Comparison of ENCODE assay signal across 9 cellular contexts in genomic region chr4:38672247-38673071, GRCh38. TPM values are rescaled to one million over a fixed set of nuclear protein-coding genes. Genes with fewer than 3 reads are reported as not detected.
DNase-seq lines count a peak whose midpoint lies in the region; ATAC-seq and TF ChIP-seq lines count a peak whose summit lies in the region.
"Had no signal": no experiment of that assay in that cellular context is flagged by ENCODE, and none has a peak within 500 bp of the region (broad histone marks: within the 10 kb centered on the region; RNA-seq: fewer than 3 reads in every experiment).

No MANE protein-coding gene starts in this region.

- H3K27ac ChIP-seq in cardiac muscle cell (peak overlapping the region; percentile 58), psoas muscle (peak overlapping the region; percentile 71)

- peak overlapping the region; percentile 96 for H3K27ac Mint-ChIP-seq in WTC11

- POLR2A ChIA-PET in WTC11 (lab: Charles Lee): interaction anchor here (0.8 to 1.0 kb wide), 2 partner anchors 344 to 353 kb away, joined by 3 to 5 read pairs; no protein-coding TSS in a partner anchor

- no peaks in the 10 kb centered on the region for H3K36me3 Mint-ChIP-seq in WTC11

- H3K4me3 Mint-ChIP-seq in WTC11: peak overlapping the region; percentile 44

- peaks cover 81% of the 10 kb centered on the region for H3K4me1 Mint-ChIP-seq in WTC11

- no peaks in the 10 kb centered on the region for H3K27me3 Mint-ChIP-seq in WTC11 (ENCODE audit: low read depth)

- H3K4me1 ChIP-seq in cardiac muscle cell (ENCODE audit: low read depth) (peaks cover 51% of the 10 kb centered on the region), psoas muscle (peaks cover 93% of the 10 kb centered on the region)

- TF ChIP-seq CTCF in WTC11 (IDR thresholded peaks at IDR 0.05) (no peak), cardiac muscle cell (IDR thresholded peaks at IDR 0.05; ENCODE audit: low read depth, low read length) (no peak), psoas muscle (IDR thresholded peaks at IDR 0.05) (no peak)

- H3K4me3 ChIP-seq in cardiac muscle cell (no peak overlapping the region), psoas muscle (peak overlapping the region; percentile 5)

- CTCF ChIA-PET in WTC11 (lab: Charles Lee): interaction anchor here (0.7 to 1.5 kb wide), 4 partner anchors 222 to 604 kb away, joined by 3 to 8 read pairs (median 3); no protein-coding TSS in a partner anchor

- WGBS in psoas muscle, 3 donors: 52 to 56% (median 55%) methylated on average over 14 to 15 of the region's 15 CpGs

- no peaks in the 10 kb centered on the region for H3K9me3 Mint-ChIP-seq in WTC11

- intact Hi-C loops in psoas muscle (cut with DNase I): loop anchor here (2.0 to 10.0 kb wide), 3 partner anchors 354 to 608 kb away; no protein-coding TSS in a partner anchor

- ATAC-seq in WTC11: peak; percentile 5
- ATAC-seq in psoas muscle: peak in 2 of 4 donors; percentile 7 to 13

- H3K36me3 ChIP-seq in cardiac muscle cell (no peaks in the 10 kb centered on the region), psoas muscle (ENCODE audit: insufficient read depth in 1 of 2, low read depth in 1 of 2) (no peaks in the 10 kb centered on the region)

- DNase-seq in GM03348 (ENCODE audit: low spot score) (peak; percentile 16), WTC11 (ENCODE audit: low spot score) (no peak), cardiac muscle cell (ENCODE audit: low read depth in 1 of 2, low spot score in 1 of 2) (no peak), psoas muscle (no peak), HPDE6-E6E7 (ENCODE audit: extremely low spot score) (no peak), NCI-H2107 (lab: John Stamatoyannopoulos, UW) (no peak), inferior parietal cortex (ENCODE audit: extremely low spot score) (no peak), NCI-H1417 treated with DMSO at 0.1 percent for 48 hours (lab: John Stamatoyannopoulos, UW) (no peak)
- DNase-seq: NCI-H1436 had no signal

- H3K27me3 ChIP-seq in cardiac muscle cell (no peaks in the 10 kb centered on the region), psoas muscle (ENCODE audit: insufficient read depth in 3 of 3, low read length in 2 of 3) (no peaks in the 10 kb centered on the region)

- H3K9me3 ChIP-seq in cardiac muscle cell (ENCODE audit: low read depth) (no peaks in the 10 kb centered on the region), psoas muscle (no peaks in the 10 kb centered on the region)

TF ChIP-seq in WTC11, 78 proteins besides CTCF, POLR2A, EP300 and RAD21:
- TF ChIP-seq, protein P1, sequence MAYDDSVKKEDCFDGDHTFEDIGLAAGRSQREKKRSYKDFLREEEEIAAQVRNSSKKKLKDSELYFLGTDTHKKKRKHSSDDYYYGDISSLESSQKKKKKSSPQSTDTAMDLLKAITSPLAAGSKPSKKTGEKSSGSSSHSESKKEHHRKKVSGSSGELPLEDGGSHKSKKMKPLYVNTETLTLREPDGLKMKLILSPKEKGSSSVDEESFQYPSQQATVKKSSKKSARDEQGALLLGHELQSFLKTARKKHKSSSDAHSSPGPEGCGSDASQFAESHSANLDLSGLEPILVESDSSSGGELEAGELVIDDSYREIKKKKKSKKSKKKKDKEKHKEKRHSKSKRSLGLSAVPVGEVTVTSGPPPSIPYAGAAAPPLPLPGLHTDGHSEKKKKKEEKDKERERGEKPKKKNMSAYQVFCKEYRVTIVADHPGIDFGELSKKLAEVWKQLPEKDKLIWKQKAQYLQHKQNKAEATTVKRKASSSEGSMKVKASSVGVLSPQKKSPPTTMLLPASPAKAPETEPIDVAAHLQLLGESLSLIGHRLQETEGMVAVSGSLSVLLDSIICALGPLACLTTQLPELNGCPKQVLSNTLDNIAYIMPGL (CRISPR knock-in tag; IDR thresholded peaks at IDR 0.05): no peak
- TF ChIP-seq, protein P2, sequence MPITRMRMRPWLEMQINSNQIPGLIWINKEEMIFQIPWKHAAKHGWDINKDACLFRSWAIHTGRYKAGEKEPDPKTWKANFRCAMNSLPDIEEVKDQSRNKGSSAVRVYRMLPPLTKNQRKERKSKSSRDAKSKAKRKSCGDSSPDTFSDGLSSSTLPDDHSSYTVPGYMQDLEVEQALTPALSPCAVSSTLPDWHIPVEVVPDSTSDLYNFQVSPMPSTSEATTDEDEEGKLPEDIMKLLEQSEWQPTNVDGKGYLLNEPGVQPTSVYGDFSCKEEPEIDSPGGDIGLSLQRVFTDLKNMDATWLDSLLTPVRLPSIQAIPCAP (CRISPR knock-in tag; IDR thresholded peaks at IDR 0.05): no peak
- TF ChIP-seq, protein P3, sequence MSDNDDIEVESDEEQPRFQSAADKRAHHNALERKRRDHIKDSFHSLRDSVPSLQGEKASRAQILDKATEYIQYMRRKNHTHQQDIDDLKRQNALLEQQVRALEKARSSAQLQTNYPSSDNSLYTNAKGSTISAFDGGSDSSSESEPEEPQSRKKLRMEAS (CRISPR knock-in tag; IDR thresholded peaks at IDR 0.05): no peak
- TF ChIP-seq NR1H2 (CRISPR knock-in tag; IDR thresholded peaks at IDR 0.05) (no peak), FOXJ3 (CRISPR knock-in tag; IDR thresholded peaks at IDR 0.05; ENCODE audit: borderline replicate concordance) (no peak)

RNA-seq across cellular contexts. Expression of gene KLF3, which starts 8.5 kb away (rescaled TPM):
- total RNA-seq in WTC11 (2021): 15.5 to 16.8 TPM (median 16.4 TPM) in 3 replicates
- 12.1 and 14.9 TPM in 2 replicates for total RNA-seq in cardiac muscle cell
- polyA plus RNA-seq in cardiac muscle cell: 11.5 and 24.7 TPM in 2 replicates
- total RNA-seq in psoas muscle: 10 to 100 TPM; 14.2 to 29.1 (median 18.5) TPM
- polyA plus RNA-seq in psoas muscle: 10 to 100 TPM in 2 of 3 donors, 1 to 10 TPM in 1; 8.9 to 14.7 (median 12.2) TPM
